Comparison of ENCODE assay signal across 9 cellular contexts in genomic region chr2:207133862-207134519, GRCh38. TPM values are rescaled to one million over a fixed set of nuclear protein-coding genes. Genes with fewer than 3 reads are reported as not detected.
DNase-seq lines count a peak whose midpoint lies in the region; ATAC-seq, FAIRE-seq and TF ChIP-seq lines count a peak whose summit lies in the region.
"Had no signal": no experiment of that assay in that cellular context is flagged by ENCODE, and none has a peak within 500 bp of the region (broad histone marks: within the 10 kb centered on the region; RNA-seq: fewer than 3 reads in every experiment).

No MANE protein-coding gene starts in this region.

- H3K79me2 ChIP-seq in endothelial cell of umbilical vein (ENCODE audit: control insufficient read depth, insufficient read depth, low read length): peaks cover 97% of the 10 kb centered on the region

- H3K36me3 Mint-ChIP-seq in naive thymus-derived CD8-positive, alpha-beta T cell: peaks cover 0 to 23% (median 16%) of the 10 kb centered on the region in 3 donors
- peaks cover 4 to 5% of the 10 kb centered on the region in 2 donors for H3K36me3 Mint-ChIP-seq in activated T-cell treated with anti-CD3 and anti-CD28 coated beads, Interleukin-2, amount 50 U/mL, for 72 hours (ENCODE audit: insufficient read depth in 2 of 2)

- FAIRE-seq in endothelial cell of umbilical vein (lab: Jason Lieb, UNC) (peak; percentile 92), GM19239 (lab: Jason Lieb, UNC) (no peak)
- FAIRE-seq: colon had no signal

- H3K9me3 ChIP-seq in endothelial cell of umbilical vein (replicated peaks; ENCODE audit: control insufficient read depth, insufficient read depth, low read length): no peaks in the 10 kb centered on the region

- H3K27ac ChIP-seq in endothelial cell of umbilical vein (ENCODE audit: insufficient read depth, low read depth, low read length): peak overlapping the region; percentile 94

- TF ChIP-seq POLR2A in endothelial cell of umbilical vein (IDR thresholded peaks at IDR 0.05; ENCODE audit: low read depth, low read length): peak; percentile 42

- peak overlapping the region; percentile 11 to 92 (median 76) for H3K27ac Mint-ChIP-seq in naive thymus-derived CD8-positive, alpha-beta T cell
- no peak overlapping the region for H3K27ac Mint-ChIP-seq in activated T-cell treated with anti-CD3 and anti-CD28 coated beads, Interleukin-2, amount 50 U/mL, for 72 hours

- peaks cover 0 to 4% (median 0%) of the 10 kb centered on the region in 9 donors for H3K9me3 Mint-ChIP-seq in naive thymus-derived CD8-positive, alpha-beta T cell
- H3K9me3 Mint-ChIP-seq in activated T-cell treated with anti-CD3 and anti-CD28 coated beads, Interleukin-2, amount 50 U/mL, for 72 hours: no peaks in the 10 kb centered on the region

- peaks cover 0 to 2% of the 10 kb centered on the region in 2 experiments for H3K36me3 ChIP-seq in endothelial cell of umbilical vein (ENCODE audit: control insufficient read depth in 2 of 2, extremely low read depth in 1 of 2, insufficient read depth in 2 of 2, low read length in 2 of 2)

- no peaks in the 10 kb centered on the region for H3K27me3 ChIP-seq in endothelial cell of umbilical vein (ENCODE audit: control insufficient read depth in 2 of 2, insufficient read depth in 2 of 2, low read length in 2 of 2)

- H3K9ac ChIP-seq in endothelial cell of umbilical vein (replicated peaks; ENCODE audit: extremely low read depth, insufficient read depth, low read length): peak overlapping the region; percentile 73

- peak overlapping the region; percentile 94 for H3K4me2 ChIP-seq in endothelial cell of umbilical vein (ENCODE audit: insufficient read depth, low read length)

- no peak for TF ChIP-seq CTCF in endothelial cell of umbilical vein (IDR thresholded peaks at IDR 0.05; ENCODE audit: extremely low read depth in 1 of 2, insufficient read depth in 1 of 2, low read depth in 1 of 2, low read length in 2 of 2)

- H3K9me1 ChIP-seq in endothelial cell of umbilical vein (replicated peaks; ENCODE audit: control insufficient read depth, extremely low read depth, insufficient read depth, low read length): no peaks in the 10 kb centered on the region

- intact Hi-C loops in endothelial cell of umbilical vein (cut with micrococcal nuclease): loop anchor here (1.0 to 10.0 kb wide), 4 partner anchors 32 to 200 kb away; no protein-coding TSS in a partner anchor

- peak overlapping the region in 1 of 3 experiments; percentile 42 for H3K4me3 ChIP-seq in endothelial cell of umbilical vein (replicated peaks in 1 of 3; ENCODE audit: insufficient read depth in 1 of 3, low read depth in 1 of 3, low read length in 3 of 3)

- dilution Hi-C loops in endothelial cell of umbilical vein (cut with MboI; ENCODE audit: extremely low pct_ligation_motif_present, low sequenced_read_pairs): no loop called here

- H2AFZ ChIP-seq in endothelial cell of umbilical vein (ENCODE audit: low read depth, low read length): no peak overlapping the region

- peaks cover 83% of the 10 kb centered on the region for H3K4me1 ChIP-seq in endothelial cell of umbilical vein (ENCODE audit: control insufficient read depth, extremely low read depth, insufficient read depth, low read length)

- H4K20me1 ChIP-seq in endothelial cell of umbilical vein (replicated peaks; ENCODE audit: control insufficient read depth, extremely low read depth, insufficient read depth, low read length): no peaks in the 10 kb centered on the region

- peak; percentile 90 for DNase-seq in DMS 273 treated with DMSO at 0.1 percent for 48 hours (lab: John Stamatoyannopoulos, UW)
- peak; percentile 87 for DNase-seq in NCI-H446 treated with DMSO at 0.1 percent for 48 hours (lab: John Stamatoyannopoulos, UW)
- peak; percentile 86 for DNase-seq in endothelial cell of umbilical vein (ENCODE audit: low read depth, low spot score)
- DNase-seq in naive thymus-derived CD8-positive, alpha-beta T cell: no peak
- DNase-seq in GM19239 (ENCODE audit: insufficient read length, low spot score): no peak
- no peak for DNase-seq in SW 1271 (lab: John Stamatoyannopoulos, UW)
- no peak for DNase-seq in activated T-cell treated with anti-CD3 and anti-CD28 coated beads, Interleukin-2, amount 50 U/mL, for 72 hours

- BruUV-seq in endothelial cell of umbilical vein (replicated peaks; lab: Mats Ljungman, UMichigan): no TSS peak

- no peak for ATAC-seq in naive thymus-derived CD8-positive, alpha-beta T cell
- ATAC-seq in activated T-cell treated with anti-CD3 and anti-CD28 coated beads, Interleukin-2, amount 50 U/mL, for 72 hours (replicated peaks in 1 of 2): no peak
- no peak for ATAC-seq in HG02763 (IDR thresholded peaks at IDR 0.05; ENCODE audit: unreplicated experiment)

- H3K4me1 Mint-ChIP-seq in naive thymus-derived CD8-positive, alpha-beta T cell: peaks cover 38 to 96% (median 91%) of the 10 kb centered on the region in 4 donors
- peaks cover 79% of the 10 kb centered on the region for H3K4me1 Mint-ChIP-seq in activated T-cell treated with anti-CD3 and anti-CD28 coated beads, Interleukin-2, amount 50 U/mL, for 72 hours (ENCODE audit: low read depth)

- H3K27me3 Mint-ChIP-seq in naive thymus-derived CD8-positive, alpha-beta T cell: no peaks in the 10 kb centered on the region
- no peaks in the 10 kb centered on the region for H3K27me3 Mint-ChIP-seq in activated T-cell treated with anti-CD3 and anti-CD28 coated beads, Interleukin-2, amount 50 U/mL, for 72 hours (ENCODE audit: low read depth)

- H3K4me3 Mint-ChIP-seq in naive thymus-derived CD8-positive, alpha-beta T cell: peak overlapping the region in 5 of 10 donors; percentile 6 to 52 (median 33)
- H3K4me3 Mint-ChIP-seq in activated T-cell treated with anti-CD3 and anti-CD28 coated beads, Interleukin-2, amount 50 U/mL, for 72 hours: no peak overlapping the region

- POLR2A ChIA-PET in endothelial cell of umbilical vein (lab: Charles Lee): interaction anchor here (0.8 to 2.4 kb wide), 5 partner anchors 10 to 124 kb away, joined by 3 to 12 read pairs (median 3); partner anchors contain the start of gene KLF7
- POLR2A ChIA-PET in naive thymus-derived CD8-positive, alpha-beta T cell (lab: Charles Lee): interaction anchor here (0.7 to 3.8 kb wide), 4 partner anchors 8 to 396 kb away, joined by 3 to 24 read pairs (median 8); partner anchors contain the start of genes CREB1 and KLF7

- CTCF ChIA-PET in endothelial cell of umbilical vein (lab: Charles Lee): interaction anchor here (0.9 to 4.8 kb wide), 6 partner anchors 9 to 339 kb away, joined by 3 to 29 read pairs (median 3); no protein-coding TSS in a partner anchor

TF ChIP-seq in endothelial cell of umbilical vein, 7 proteins besides CTCF, POLR2A, EP300 and RAD21:
- TF ChIP-seq FOS (IDR thresholded peaks at IDR 0.05; ENCODE audit: borderline replicate concordance, insufficient read depth, low read length): peak; percentile 94
- TF ChIP-seq GATA2 (IDR thresholded peaks at IDR 0.05; ENCODE audit: insufficient read depth, insufficient read length, low read depth, low read length): peak; percentile 32
- no peak for TF ChIP-seq MYC (IDR thresholded peaks at IDR 0.05; ENCODE audit: low read depth, low read length)
- peak; percentile 77 for TF ChIP-seq POLR2AphosphoS5 (IDR thresholded peaks at IDR 0.05; ENCODE audit: insufficient read depth, low read depth, low read length)
- peak; percentile 85 for TF ChIP-seq JUN (IDR thresholded peaks at IDR 0.05; ENCODE audit: borderline replicate concordance, insufficient read depth, insufficient read length, low read depth)
- no peak for TF ChIP-seq EZH2 (IDR thresholded peaks at IDR 0.05; ENCODE audit: borderline replicate concordance, low read depth, low read length, severe bottlenecking)

RNA-seq across cellular contexts. Expression of gene KLF7, which starts 31.8 kb away (rescaled TPM):
- total RNA-seq in endothelial cell of umbilical vein: 42.9 and 53.7 TPM in 2 replicates
- polyA plus RNA-seq in endothelial cell of umbilical vein: 29.0 and 32.8 TPM in 2 replicates
- 20.1 and 30.8 TPM in 2 replicates for polyA plus RNA-seq in endothelial cell of umbilical vein (2011; cell fraction: cytosol; rRNA removed)
- 73.6 and 75.1 TPM in 2 replicates for polyA plus RNA-seq in endothelial cell of umbilical vein (2011; cell fraction: nucleus; rRNA removed)
- 19.7 and 20.4 TPM in 2 replicates for polyA plus RNA-seq in endothelial cell of umbilical vein (2012)
- 81.9 and 86.4 TPM in 2 replicates for polyA minus RNA-seq in endothelial cell of umbilical vein
- 1.2 TPM for polyA minus RNA-seq in endothelial cell of umbilical vein (2011; cell fraction: cytosol; rRNA and poly(A)+ RNA removed)
- polyA minus RNA-seq in endothelial cell of umbilical vein (2011; cell fraction: nucleus; rRNA and poly(A)+ RNA removed): 99.2 and 119 TPM in 2 replicates
- total RNA-seq in naive thymus-derived CD8-positive, alpha-beta T cell: 10 to 100 TPM; 79.5 to 89.2 TPM
- polyA plus RNA-seq in naive thymus-derived CD8-positive, alpha-beta T cell: 10 to 100 TPM; 15.2 to 29.6 (median 16.3) TPM
- total RNA-seq in activated T-cell treated with anti-CD3 and anti-CD28 coated beads, Interleukin-2, amount 50 U/mL, for 72 hours: 10 to 100 TPM; 31.2 to 43.4 TPM

Comparison
In these comparisons a context has a peak if more than half of its experiments do, and no peak if none do; other contexts are left out.
1. DNase-seq: peak in DMS 273 treated with DMSO at 0.1 percent for 48 hours (single experiment), NCI-H446 treated with DMSO at 0.1 percent for 48 hours (single experiment) and endothelial cell of umbilical vein (single experiment); none in naive thymus-derived CD8-positive, alpha-beta T cell (0 of 10), GM19239 (single experiment), SW 1271 (0 of 2) and activated T-cell treated with anti-CD3 and anti-CD28 coated beads, Interleukin-2, amount 50 U/mL, for 72 hours (0 of 2).